1 cellular context compared by ENCODE assay signal in the genomic region with DNA sequence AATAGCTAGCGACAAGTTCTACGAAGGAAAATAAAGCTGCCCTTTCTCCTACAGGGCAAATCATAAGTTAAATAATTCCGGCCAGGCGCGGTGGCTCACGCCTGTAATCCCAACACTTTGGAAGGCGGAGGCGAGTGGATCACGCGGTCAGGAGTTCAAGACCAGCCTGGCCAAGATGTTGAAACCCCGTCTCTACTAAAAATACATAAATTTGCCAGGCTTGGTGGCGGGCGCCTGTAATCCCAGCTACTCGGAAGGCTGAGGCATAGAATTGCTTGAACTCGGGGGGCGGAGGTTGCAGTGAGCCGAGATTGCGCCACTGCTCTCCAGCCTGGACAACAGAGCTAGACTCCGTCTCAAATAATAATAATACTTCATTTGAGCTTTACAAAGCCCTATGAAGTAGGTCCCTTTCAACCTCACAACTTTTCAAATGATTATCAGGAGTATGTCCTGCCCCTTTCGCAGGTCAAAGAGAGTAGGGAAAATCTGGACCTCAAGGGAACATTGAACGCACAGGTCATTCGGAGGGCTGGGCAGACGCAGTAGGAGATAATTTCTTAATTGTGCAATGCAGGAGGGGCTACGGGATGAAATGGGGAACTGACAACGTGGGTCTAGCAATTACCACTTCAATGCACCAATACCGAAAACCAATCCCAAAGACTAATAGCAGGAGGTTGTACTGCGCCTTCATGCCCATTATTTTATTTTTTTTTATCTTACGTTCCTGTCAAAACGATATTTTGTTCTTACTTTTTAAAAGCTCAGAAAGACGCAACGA.
TF ChIP-seq lines count a peak whose summit lies in the region.

No MANE protein-coding gene starts in this region.

TF ChIP-seq in K562, 482 proteins besides CTCF, POLR2A, EP300 and RAD21 (continues in another document):
- TF ChIP-seq HDAC6 (IDR thresholded peaks at IDR 0.05; ENCODE audit: low read depth, low read length) (no peak), ZNF165 (CRISPR knock-in tag; IDR thresholded peaks at IDR 0.05; ENCODE audit: borderline replicate concordance) (no peak), TAF7 (tag; IDR thresholded peaks at IDR 0.05) (no peak), CREBBP (IDR thresholded peaks at IDR 0.05; ENCODE audit: low read depth, low read length) (no peak), CEBPB (tag; IDR thresholded peaks at IDR 0.05) (peak; percentile 94), NCOA2 (IDR thresholded peaks at IDR 0.05; ENCODE audit: partially characterized antibody in 2 of 2) (no peak), ZNF263 (CRISPR knock-in tag; IDR thresholded peaks at IDR 0.05; ENCODE audit: borderline replicate concordance) (no peak), ZNF780A (CRISPR knock-in tag; IDR thresholded peaks at IDR 0.05) (no peak), POU5F1 (IDR thresholded peaks at IDR 0.05; ENCODE audit: borderline replicate concordance, low read depth, low read length, partially characterized antibody) (no peak), HMG20A (CRISPR knock-in tag; conservative IDR thresholded peaks at IDR 0.05) (no peak), PCBP2 (IDR thresholded peaks at IDR 0.05; ENCODE audit: low read depth, low read length, poor library complexity, severe bottlenecking) (no peak), POLR3A (IDR thresholded peaks at IDR 0.05; ENCODE audit: borderline replicate concordance, extremely low read depth, insufficient read depth, insufficient read length) (no peak), ASH1L (IDR thresholded peaks at IDR 0.05; ENCODE audit: borderline replicate concordance, low read depth, partially characterized antibody) (no peak), SMAD2 (IDR thresholded peaks at IDR 0.05; ENCODE audit: low read depth, low read length) (no peak), ADNP (tag; IDR thresholded peaks at IDR 0.05) (no peak), SIRT6 (IDR thresholded peaks at IDR 0.05; ENCODE audit: low read depth, low read length) (no peak), FOXK2 (conservative IDR thresholded peaks at IDR 0.05 in 1 of 2, IDR thresholded peaks at IDR 0.05 in 1 of 2; ENCODE audit: low read depth in 2 of 2) (no peak), ZNF707 (CRISPR knock-in tag; conservative IDR thresholded peaks at IDR 0.05) (no peak), SPI1 (IDR thresholded peaks at IDR 0.05; ENCODE audit: borderline replicate concordance, low read depth, low read length) (peak; percentile 70), SETDB1 (IDR thresholded peaks at IDR 0.05; ENCODE audit: low read length) (no peak), ZNF121 (CRISPR knock-in tag; conservative IDR thresholded peaks at IDR 0.05) (peak; percentile 81)
- TF ChIP-seq, protein P1, sequence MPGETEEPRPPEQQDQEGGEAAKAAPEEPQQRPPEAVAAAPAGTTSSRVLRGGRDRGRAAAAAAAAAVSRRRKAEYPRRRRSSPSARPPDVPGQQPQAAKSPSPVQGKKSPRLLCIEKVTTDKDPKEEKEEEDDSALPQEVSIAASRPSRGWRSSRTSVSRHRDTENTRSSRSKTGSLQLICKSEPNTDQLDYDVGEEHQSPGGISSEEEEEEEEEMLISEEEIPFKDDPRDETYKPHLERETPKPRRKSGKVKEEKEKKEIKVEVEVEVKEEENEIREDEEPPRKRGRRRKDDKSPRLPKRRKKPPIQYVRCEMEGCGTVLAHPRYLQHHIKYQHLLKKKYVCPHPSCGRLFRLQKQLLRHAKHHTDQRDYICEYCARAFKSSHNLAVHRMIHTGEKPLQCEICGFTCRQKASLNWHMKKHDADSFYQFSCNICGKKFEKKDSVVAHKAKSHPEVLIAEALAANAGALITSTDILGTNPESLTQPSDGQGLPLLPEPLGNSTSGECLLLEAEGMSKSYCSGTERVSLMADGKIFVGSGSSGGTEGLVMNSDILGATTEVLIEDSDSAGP (CRISPR knock-in tag; IDR thresholded peaks at IDR 0.05): no peak
- TF ChIP-seq, protein P2, sequence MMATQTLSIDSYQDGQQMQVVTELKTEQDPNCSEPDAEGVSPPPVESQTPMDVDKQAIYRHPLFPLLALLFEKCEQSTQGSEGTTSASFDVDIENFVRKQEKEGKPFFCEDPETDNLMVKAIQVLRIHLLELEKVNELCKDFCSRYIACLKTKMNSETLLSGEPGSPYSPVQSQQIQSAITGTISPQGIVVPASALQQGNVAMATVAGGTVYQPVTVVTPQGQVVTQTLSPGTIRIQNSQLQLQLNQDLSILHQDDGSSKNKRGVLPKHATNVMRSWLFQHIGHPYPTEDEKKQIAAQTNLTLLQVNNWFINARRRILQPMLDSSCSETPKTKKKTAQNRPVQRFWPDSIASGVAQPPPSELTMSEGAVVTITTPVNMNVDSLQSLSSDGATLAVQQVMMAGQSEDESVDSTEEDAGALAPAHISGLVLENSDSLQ (IDR thresholded peaks at IDR 0.05): no peak
- TF ChIP-seq, protein P3, sequence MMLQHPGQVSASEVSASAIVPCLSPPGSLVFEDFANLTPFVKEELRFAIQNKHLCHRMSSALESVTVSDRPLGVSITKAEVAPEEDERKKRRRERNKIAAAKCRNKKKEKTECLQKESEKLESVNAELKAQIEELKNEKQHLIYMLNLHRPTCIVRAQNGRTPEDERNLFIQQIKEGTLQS (IDR thresholded peaks at IDR 0.05): no peak
- TF ChIP-seq, protein P3 (CRISPR knock-in tag; conservative IDR thresholded peaks at IDR 0.05): no peak
- TF ChIP-seq, protein P4, sequence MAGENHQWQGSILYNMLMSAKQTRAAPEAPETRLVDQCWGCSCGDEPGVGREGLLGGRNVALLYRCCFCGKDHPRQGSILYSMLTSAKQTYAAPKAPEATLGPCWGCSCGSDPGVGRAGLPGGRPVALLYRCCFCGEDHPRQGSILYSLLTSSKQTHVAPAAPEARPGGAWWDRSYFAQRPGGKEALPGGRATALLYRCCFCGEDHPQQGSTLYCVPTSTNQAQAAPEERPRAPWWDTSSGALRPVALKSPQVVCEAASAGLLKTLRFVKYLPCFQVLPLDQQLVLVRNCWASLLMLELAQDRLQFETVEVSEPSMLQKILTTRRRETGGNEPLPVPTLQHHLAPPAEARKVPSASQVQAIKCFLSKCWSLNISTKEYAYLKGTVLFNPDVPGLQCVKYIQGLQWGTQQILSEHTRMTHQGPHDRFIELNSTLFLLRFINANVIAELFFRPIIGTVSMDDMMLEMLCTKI (IDR thresholded peaks at IDR 0.05; ENCODE audit: partially characterized antibody): no peak
- TF ChIP-seq, protein P5, sequence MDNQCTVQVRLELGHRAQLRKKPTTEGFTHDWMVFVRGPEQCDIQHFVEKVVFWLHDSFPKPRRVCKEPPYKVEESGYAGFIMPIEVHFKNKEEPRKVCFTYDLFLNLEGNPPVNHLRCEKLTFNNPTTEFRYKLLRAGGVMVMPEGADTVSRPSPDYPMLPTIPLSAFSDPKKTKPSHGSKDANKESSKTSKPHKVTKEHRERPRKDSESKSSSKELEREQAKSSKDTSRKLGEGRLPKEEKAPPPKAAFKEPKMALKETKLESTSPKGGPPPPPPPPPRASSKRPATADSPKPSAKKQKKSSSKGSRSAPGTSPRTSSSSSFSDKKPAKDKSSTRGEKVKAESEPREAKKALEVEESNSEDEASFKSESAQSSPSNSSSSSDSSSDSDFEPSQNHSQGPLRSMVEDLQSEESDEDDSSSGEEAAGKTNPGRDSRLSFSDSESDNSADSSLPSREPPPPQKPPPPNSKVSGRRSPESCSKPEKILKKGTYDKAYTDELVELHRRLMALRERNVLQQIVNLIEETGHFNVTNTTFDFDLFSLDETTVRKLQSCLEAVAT (IDR thresholded peaks at IDR 0.05): no peak
- TF ChIP-seq, protein P6, sequence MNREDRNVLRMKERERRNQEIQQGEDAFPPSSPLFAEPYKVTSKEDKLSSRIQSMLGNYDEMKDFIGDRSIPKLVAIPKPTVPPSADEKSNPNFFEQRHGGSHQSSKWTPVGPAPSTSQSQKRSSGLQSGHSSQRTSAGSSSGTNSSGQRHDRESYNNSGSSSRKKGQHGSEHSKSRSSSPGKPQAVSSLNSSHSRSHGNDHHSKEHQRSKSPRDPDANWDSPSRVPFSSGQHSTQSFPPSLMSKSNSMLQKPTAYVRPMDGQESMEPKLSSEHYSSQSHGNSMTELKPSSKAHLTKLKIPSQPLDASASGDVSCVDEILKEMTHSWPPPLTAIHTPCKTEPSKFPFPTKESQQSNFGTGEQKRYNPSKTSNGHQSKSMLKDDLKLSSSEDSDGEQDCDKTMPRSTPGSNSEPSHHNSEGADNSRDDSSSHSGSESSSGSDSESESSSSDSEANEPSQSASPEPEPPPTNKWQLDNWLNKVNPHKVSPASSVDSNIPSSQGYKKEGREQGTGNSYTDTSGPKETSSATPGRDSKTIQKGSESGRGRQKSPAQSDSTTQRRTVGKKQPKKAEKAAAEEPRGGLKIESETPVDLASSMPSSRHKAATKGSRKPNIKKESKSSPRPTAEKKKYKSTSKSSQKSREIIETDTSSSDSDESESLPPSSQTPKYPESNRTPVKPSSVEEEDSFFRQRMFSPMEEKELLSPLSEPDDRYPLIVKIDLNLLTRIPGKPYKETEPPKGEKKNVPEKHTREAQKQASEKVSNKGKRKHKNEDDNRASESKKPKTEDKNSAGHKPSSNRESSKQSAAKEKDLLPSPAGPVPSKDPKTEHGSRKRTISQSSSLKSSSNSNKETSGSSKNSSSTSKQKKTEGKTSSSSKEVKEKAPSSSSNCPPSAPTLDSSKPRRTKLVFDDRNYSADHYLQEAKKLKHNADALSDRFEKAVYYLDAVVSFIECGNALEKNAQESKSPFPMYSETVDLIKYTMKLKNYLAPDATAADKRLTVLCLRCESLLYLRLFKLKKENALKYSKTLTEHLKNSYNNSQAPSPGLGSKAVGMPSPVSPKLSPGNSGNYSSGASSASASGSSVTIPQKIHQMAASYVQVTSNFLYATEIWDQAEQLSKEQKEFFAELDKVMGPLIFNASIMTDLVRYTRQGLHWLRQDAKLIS (CRISPR knock-in tag; IDR thresholded peaks at IDR 0.05): no peak
- TF ChIP-seq, protein P7, sequence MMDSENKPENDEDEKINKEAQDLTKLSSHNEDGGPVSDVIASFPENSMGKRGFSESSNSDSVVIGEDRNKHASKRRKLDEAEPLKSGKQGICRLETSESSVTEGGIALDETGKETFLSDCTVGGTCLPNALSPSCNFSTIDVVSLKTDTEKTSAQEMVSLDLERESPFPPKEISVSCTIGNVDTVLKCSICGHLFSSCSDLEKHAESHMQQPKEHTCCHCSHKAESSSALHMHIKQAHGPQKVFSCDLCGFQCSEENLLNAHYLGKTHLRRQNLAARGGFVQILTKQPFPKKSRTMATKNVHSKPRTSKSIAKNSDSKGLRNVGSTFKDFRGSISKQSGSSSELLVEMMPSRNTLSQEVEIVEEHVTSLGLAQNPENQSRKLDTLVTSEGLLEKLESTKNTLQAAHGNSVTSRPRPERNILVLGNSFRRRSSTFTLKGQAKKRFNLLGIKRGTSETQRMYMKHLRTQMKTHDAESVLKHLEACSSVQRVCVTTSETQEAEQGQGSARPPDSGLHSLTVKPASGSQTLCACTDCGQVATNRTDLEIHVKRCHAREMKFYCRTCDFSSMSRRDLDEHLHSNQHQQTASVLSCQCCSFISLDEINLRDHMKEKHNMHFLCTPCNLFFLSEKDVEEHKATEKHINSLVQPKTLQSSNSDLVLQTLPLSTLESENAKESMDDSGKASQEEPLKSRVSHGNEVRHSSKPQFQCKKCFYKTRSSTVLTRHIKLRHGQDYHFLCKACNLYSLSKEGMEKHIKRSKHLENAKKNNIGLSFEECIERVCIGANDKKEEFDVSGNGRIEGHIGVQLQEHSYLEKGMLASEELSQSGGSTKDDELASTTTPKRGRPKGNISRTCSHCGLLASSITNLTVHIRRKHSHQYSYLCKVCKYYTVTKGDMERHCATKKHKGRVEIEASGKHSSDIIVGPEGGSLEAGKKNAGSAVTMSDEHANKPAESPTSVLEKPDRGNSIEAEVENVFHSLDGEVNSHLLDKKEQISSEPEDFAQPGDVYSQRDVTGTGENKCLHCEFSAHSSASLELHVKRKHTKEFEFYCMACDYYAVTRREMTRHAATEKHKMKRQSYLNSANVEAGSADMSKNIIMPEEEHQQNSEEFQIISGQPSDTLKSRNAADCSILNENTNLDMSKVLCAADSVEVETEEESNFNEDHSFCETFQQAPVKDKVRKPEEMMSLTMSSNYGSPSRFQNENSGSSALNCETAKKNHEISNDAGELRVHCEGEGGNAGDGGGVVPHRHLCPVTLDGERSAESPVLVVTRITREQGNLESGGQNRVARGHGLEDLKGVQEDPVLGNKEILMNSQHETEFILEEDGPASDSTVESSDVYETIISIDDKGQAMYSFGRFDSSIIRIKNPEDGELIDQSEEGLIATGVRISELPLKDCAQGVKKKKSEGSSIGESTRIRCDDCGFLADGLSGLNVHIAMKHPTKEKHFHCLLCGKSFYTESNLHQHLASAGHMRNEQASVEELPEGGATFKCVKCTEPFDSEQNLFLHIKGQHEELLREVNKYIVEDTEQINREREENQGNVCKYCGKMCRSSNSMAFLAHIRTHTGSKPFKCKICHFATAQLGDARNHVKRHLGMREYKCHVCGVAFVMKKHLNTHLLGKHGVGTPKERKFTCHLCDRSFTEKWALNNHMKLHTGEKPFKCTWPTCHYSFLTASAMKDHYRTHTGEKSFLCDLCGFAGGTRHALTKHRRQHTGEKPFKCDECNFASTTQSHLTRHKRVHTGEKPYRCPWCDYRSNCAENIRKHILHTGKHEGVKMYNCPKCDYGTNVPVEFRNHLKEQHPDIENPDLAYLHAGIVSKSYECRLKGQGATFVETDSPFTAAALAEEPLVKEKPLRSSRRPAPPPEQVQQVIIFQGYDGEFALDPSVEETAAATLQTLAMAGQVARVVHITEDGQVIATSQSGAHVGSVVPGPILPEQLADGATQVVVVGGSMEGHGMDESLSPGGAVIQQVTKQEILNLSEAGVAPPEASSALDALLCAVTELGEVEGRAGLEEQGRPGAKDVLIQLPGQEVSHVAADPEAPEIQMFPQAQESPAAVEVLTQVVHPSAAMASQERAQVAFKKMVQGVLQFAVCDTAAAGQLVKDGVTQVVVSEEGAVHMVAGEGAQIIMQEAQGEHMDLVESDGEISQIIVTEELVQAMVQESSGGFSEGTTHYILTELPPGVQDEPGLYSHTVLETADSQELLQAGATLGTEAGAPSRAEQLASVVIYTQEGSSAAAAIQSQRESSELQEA (IDR thresholded peaks at IDR 0.05; ENCODE audit: low read depth): no peak
- TF ChIP-seq, protein P8, sequence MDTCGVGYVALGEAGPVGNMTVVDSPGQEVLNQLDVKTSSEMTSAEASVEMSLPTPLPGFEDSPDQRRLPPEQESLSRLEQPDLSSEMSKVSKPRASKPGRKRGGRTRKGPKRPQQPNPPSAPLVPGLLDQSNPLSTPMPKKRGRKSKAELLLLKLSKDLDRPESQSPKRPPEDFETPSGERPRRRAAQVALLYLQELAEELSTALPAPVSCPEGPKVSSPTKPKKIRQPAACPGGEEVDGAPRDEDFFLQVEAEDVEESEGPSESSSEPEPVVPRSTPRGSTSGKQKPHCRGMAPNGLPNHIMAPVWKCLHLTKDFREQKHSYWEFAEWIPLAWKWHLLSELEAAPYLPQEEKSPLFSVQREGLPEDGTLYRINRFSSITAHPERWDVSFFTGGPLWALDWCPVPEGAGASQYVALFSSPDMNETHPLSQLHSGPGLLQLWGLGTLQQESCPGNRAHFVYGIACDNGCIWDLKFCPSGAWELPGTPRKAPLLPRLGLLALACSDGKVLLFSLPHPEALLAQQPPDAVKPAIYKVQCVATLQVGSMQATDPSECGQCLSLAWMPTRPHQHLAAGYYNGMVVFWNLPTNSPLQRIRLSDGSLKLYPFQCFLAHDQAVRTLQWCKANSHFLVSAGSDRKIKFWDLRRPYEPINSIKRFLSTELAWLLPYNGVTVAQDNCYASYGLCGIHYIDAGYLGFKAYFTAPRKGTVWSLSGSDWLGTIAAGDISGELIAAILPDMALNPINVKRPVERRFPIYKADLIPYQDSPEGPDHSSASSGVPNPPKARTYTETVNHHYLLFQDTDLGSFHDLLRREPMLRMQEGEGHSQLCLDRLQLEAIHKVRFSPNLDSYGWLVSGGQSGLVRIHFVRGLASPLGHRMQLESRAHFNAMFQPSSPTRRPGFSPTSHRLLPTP (IDR thresholded peaks at IDR 0.05; ENCODE audit: borderline replicate concordance, extremely low read depth, insufficient read length): no peak
